10 cellular contexts compared by ENCODE assay signal in genomic region chr10:35413985-35414861, GRCh38.
DNase-seq lines count a peak whose midpoint lies in the region; ATAC-seq and FAIRE-seq lines count a peak whose summit lies in the region.
"Had no signal": no experiment of that assay in that cellular context is flagged by ENCODE, and none has a peak within 500 bp of the region (broad histone marks: within the 10 kb centered on the region; RNA-seq: fewer than 3 reads in every experiment).

No MANE protein-coding gene starts in this region.

- peak; percentile 50 for DNase-seq in activated CD4-positive, alpha-beta T cell treated with anti-CD3 and anti-CD28 coated beads for 48 hours
- DNase-seq in activated CD4-positive, alpha-beta T cell treated with anti-CD3 and anti-CD28 coated beads, Interleukin-2, amount 50 U/mL, for 1 hour = no peak
- DNase-seq in activated T-cell treated with anti-CD3 and anti-CD28 coated beads, Interleukin-2, amount 50 U/mL, for 48 hours = peak; percentile 47 to 54
- DNase-seq in head of caudate nucleus = peak in 34 of 42 donors; percentile 32 to 91 (median 65)
- peak; percentile 34 for DNase-seq in stimulated activated CD4-positive, alpha-beta T cell treated with anti-CD3 and anti-CD28 coated beads, Interleukin-4, amount 100 ng/mL, for 1 hour
- DNase-seq in urothelium cell line (ENCODE audit: low spot score) = no peak
- no peak for DNase-seq in cerebellar cortex (ENCODE audit: low spot score)
- DNase-seq: activated effector memory CD4-positive, alpha-beta T cell treated with Interleukin-2 at 50 U/mL for 16 hours; NCI-H1105 treated with DMSO at 0.1 percent for 48 hours had no signal

- no peak for ATAC-seq in GM21423 (IDR thresholded peaks at IDR 0.05; ENCODE audit: unreplicated experiment)

- FAIRE-seq in urothelium cell line (lab: Jason Lieb, UNC) = no peak

- intact Hi-C loops in head of caudate nucleus (cut with DNase I) = no loop called here

Comparison
In these comparisons a context has a peak if more than half of its experiments do, and no peak if none do; other contexts are left out.
1. DNase-seq: peak in activated CD4-positive, alpha-beta T cell treated with anti-CD3 and anti-CD28 coated beads for 48 hours (single experiment), activated T-cell treated with anti-CD3 and anti-CD28 coated beads, Interleukin-2, amount 50 U/mL, for 48 hours (2 of 2), head of caudate nucleus (34 of 42) and stimulated activated CD4-positive, alpha-beta T cell treated with anti-CD3 and anti-CD28 coated beads, Interleukin-4, amount 100 ng/mL, for 1 hour (single experiment); none in activated CD4-positive, alpha-beta T cell treated with anti-CD3 and anti-CD28 coated beads, Interleukin-2, amount 50 U/mL, for 1 hour (single experiment), urothelium cell line (single experiment) and cerebellar cortex (single experiment).